9 cellular contexts compared by ENCODE assay signal in the genomic region with DNA sequence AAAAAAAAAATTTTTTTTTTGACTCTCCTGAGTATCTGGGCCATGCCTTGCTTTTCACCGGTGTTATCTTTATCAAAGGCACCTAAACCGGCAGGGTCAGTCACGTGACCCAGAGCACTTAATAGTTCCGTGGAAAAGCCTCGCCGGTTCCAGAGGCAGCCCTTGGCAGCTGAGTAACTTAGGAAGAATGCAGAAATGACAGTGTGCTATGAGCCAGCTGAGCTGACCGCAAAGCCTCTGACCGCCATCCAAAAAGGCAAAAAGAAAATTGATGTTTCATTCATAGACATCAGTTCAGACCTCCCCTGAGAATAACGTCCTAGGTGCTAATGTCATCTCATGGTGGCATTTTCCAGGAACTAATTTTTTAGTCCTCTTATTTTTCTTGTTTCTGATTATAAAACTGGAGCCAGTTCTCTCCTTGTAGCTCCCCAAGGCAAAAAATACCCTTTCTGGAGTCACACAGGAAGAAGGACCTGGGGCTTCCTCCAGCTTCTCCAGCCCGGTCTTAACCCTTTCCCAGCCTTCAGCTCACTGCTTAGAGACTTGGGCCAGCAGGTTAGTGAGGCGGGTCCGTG.
DNase-seq lines count a peak whose midpoint lies in the region; ATAC-seq and TF ChIP-seq lines count a peak whose summit lies in the region.
"Had no signal": no experiment of that assay in that cellular context is flagged by ENCODE, and none has a peak within 500 bp of the region (broad histone marks: within the 10 kb centered on the region; RNA-seq: fewer than 3 reads in every experiment).

No MANE protein-coding gene starts in this region.

- no peaks in the 10 kb centered on the region for H3K36me3 ChIP-seq in colonic mucosa
- peaks cover 0 to 2% (median 0%) of the 10 kb centered on the region in 4 donors for H3K36me3 ChIP-seq in right lobe of liver
- no peaks in the 10 kb centered on the region for H3K36me3 ChIP-seq in uterus
- H3K36me3 ChIP-seq in BE2C: peaks cover 3% of the 10 kb centered on the region

- TF ChIP-seq CTCF in colonic mucosa (IDR thresholded peaks at IDR 0.05): no peak
- TF ChIP-seq CTCF in right lobe of liver (IDR thresholded peaks at IDR 0.05): no peak
- no peak for TF ChIP-seq CTCF in uterus (IDR thresholded peaks at IDR 0.05)
- no peak for TF ChIP-seq CTCF in GM10248 (IDR thresholded peaks at IDR 0.05; ENCODE audit: control extremely low read depth, extremely low read depth, low read depth, missing control alignments)
- TF ChIP-seq CTCF in BE2C (IDR thresholded peaks at IDR 0.05; ENCODE audit: low read depth, low read length): no peak

- TF ChIP-seq POLR2A in right lobe of liver (IDR thresholded peaks at IDR 0.05) (no peak), uterus (IDR thresholded peaks at IDR 0.05) (no peak)

- H3K36me3 Mint-ChIP-seq in activated T-cell treated with anti-CD3 and anti-CD28 coated beads, Interleukin-2, amount 50 U/mL, for 24 hours (ENCODE audit: low read depth): peaks cover 77% of the 10 kb centered on the region
- peaks cover 19% of the 10 kb centered on the region for H3K36me3 Mint-ChIP-seq in activated T-cell treated with anti-CD3 and anti-CD28 coated beads, Interleukin-2, amount 50 U/mL, for 4 hours (ENCODE audit: insufficient read depth)
- peaks cover 15% of the 10 kb centered on the region for H3K36me3 Mint-ChIP-seq in activated naive CD4-positive, alpha-beta T cell treated with anti-CD3 and anti-CD28 coated beads for 36 hours (ENCODE audit: low read depth)

- peak overlapping the region; percentile 14 for H3K27ac Mint-ChIP-seq in activated T-cell treated with anti-CD3 and anti-CD28 coated beads, Interleukin-2, amount 50 U/mL, for 24 hours
- no peak overlapping the region for H3K27ac Mint-ChIP-seq in activated naive CD4-positive, alpha-beta T cell treated with anti-CD3 and anti-CD28 coated beads for 36 hours
- H3K27ac Mint-ChIP-seq: T-helper 1 cell treated with Interleukin-12 subunit alpha and Interleukin-12 subunit beta and Interleukin-4 antibody, amounts not matched to agents 30 μg/mL and 1 μg/mL, for 36 hours had no signal

- intact Hi-C loops in colonic mucosa (cut with DNase I) (no loop called here), right lobe of liver (cut with DNase I) (no loop called here), uterus (cut with DNase I; ENCODE audit: low total_unique reads) (no loop called here)
- intact Hi-C loops in activated naive CD4-positive, alpha-beta T cell treated with anti-CD3 and anti-CD28 coated beads for 36 hours (cut with micrococcal nuclease): no loop called here

- H3K27me3 ChIP-seq in colonic mucosa: no peaks in the 10 kb centered on the region
- no peaks in the 10 kb centered on the region for H3K27me3 ChIP-seq in right lobe of liver
- H3K27me3 ChIP-seq in uterus: no peaks in the 10 kb centered on the region
- H3K27me3 ChIP-seq in BE2C: no peaks in the 10 kb centered on the region

- 58% methylated on average over 9 of the region's 12 CpGs for WGBS in right lobe of liver (ENCODE audit: insufficient coverage, low coverage, low lambda C conversion rate, missing lambda C conversion rate)

- no peaks in the 10 kb centered on the region for H3K9me3 ChIP-seq in colonic mucosa
- no peaks in the 10 kb centered on the region for H3K9me3 ChIP-seq in right lobe of liver
- no peaks in the 10 kb centered on the region for H3K9me3 ChIP-seq in uterus
- H3K9me3 ChIP-seq in BE2C: no peaks in the 10 kb centered on the region

- H3K4me3 ChIP-seq in colonic mucosa (no peak overlapping the region), right lobe of liver (no peak overlapping the region), uterus (no peak overlapping the region), BE2C (ENCODE audit: low read depth, low read length) (no peak overlapping the region)

- no peaks in the 10 kb centered on the region for H3K4me1 ChIP-seq in colonic mucosa
- H3K4me1 ChIP-seq in right lobe of liver: peaks cover 0 to 29% (median 3%) of the 10 kb centered on the region in 4 donors
- peaks cover 0 to 36% of the 10 kb centered on the region in 2 donors for H3K4me1 ChIP-seq in uterus
- peaks cover 50% of the 10 kb centered on the region for H3K4me1 ChIP-seq in BE2C

- H3K4me3 Mint-ChIP-seq in activated T-cell treated with anti-CD3 and anti-CD28 coated beads, Interleukin-2, amount 50 U/mL, for 24 hours: no peak overlapping the region
- H3K4me3 Mint-ChIP-seq in activated T-cell treated with anti-CD3 and anti-CD28 coated beads, Interleukin-2, amount 50 U/mL, for 4 hours: no peak overlapping the region
- H3K4me3 Mint-ChIP-seq in activated naive CD4-positive, alpha-beta T cell treated with anti-CD3 and anti-CD28 coated beads for 36 hours: no peak overlapping the region
- H3K4me3 Mint-ChIP-seq: T-helper 1 cell treated with Interleukin-12 subunit alpha and Interleukin-12 subunit beta and Interleukin-4 antibody, amounts not matched to agents 30 μg/mL and 1 μg/mL, for 36 hours had no signal

- ATAC-seq in activated T-cell treated with anti-CD3 and anti-CD28 coated beads, Interleukin-2, amount 50 U/mL, for 4 hours: no peak
- ATAC-seq in right lobe of liver: peak; percentile 42 to 72 (median 58)

- H3K9ac ChIP-seq in colonic mucosa (ENCODE audit: low read depth in 2 of 2, low read length in 2 of 2): no peak overlapping the region

- CTCF ChIA-PET in GM10248 (lab: Yijun Ruan, JAX): interaction anchor here (1.0 to 1.8 kb wide), 7 partner anchors 10 to 168 kb away, joined by 3 to 5 read pairs (median 3); no protein-coding TSS in a partner anchor
- CTCF ChIA-PET in activated naive CD4-positive, alpha-beta T cell treated with anti-CD3 and anti-CD28 coated beads for 36 hours (lab: Charles Lee): interaction anchor here (0.6 to 1.0 kb wide), 4 partner anchors 12 to 263 kb away, joined by 3 to 4 read pairs (median 3); no protein-coding TSS in a partner anchor

- H3K27ac ChIP-seq in colonic mucosa (no peak overlapping the region), right lobe of liver (peak overlapping the region in 2 of 3 donors; percentile 12 to 26), uterus (peak overlapping the region; percentile 58 to 84)

- H3K27me3 Mint-ChIP-seq in activated T-cell treated with anti-CD3 and anti-CD28 coated beads, Interleukin-2, amount 50 U/mL, for 24 hours: no peaks in the 10 kb centered on the region
- H3K27me3 Mint-ChIP-seq in activated T-cell treated with anti-CD3 and anti-CD28 coated beads, Interleukin-2, amount 50 U/mL, for 4 hours (ENCODE audit: low read depth): no peaks in the 10 kb centered on the region
- H3K27me3 Mint-ChIP-seq in activated naive CD4-positive, alpha-beta T cell treated with anti-CD3 and anti-CD28 coated beads for 36 hours (ENCODE audit: low read depth): no peaks in the 10 kb centered on the region

- no peak for DNase-seq in activated T-cell treated with anti-CD3 and anti-CD28 coated beads, Interleukin-2, amount 50 U/mL, for 24 hours
- no peak for DNase-seq in activated T-cell treated with anti-CD3 and anti-CD28 coated beads, Interleukin-2, amount 50 U/mL, for 4 hours
- peak; percentile 44 for DNase-seq in colonic mucosa
- peak in 2 of 3 donors; percentile 67 to 73 for DNase-seq in right lobe of liver
- peak; percentile 78 to 81 for DNase-seq in uterus
- DNase-seq in GM10248 (ENCODE audit: extremely low spot score): no peak
- DNase-seq in activated naive CD4-positive, alpha-beta T cell treated with anti-CD3 and anti-CD28 coated beads for 36 hours: no peak
- no peak for DNase-seq in BE2C

- POLR2A ChIA-PET in GM10248 (lab: Yijun Ruan, JAX): no interaction called here

- H3K4me1 Mint-ChIP-seq in activated T-cell treated with anti-CD3 and anti-CD28 coated beads, Interleukin-2, amount 50 U/mL, for 24 hours (ENCODE audit: low read depth): peaks cover 68% of the 10 kb centered on the region
- H3K4me1 Mint-ChIP-seq in activated T-cell treated with anti-CD3 and anti-CD28 coated beads, Interleukin-2, amount 50 U/mL, for 4 hours (ENCODE audit: low read depth): peaks cover 24% of the 10 kb centered on the region
- H3K4me1 Mint-ChIP-seq in activated naive CD4-positive, alpha-beta T cell treated with anti-CD3 and anti-CD28 coated beads for 36 hours (ENCODE audit: low read depth): peaks cover 41% of the 10 kb centered on the region

- no peaks in the 10 kb centered on the region for H3K9me3 Mint-ChIP-seq in activated T-cell treated with anti-CD3 and anti-CD28 coated beads, Interleukin-2, amount 50 U/mL, for 24 hours
- no peaks in the 10 kb centered on the region for H3K9me3 Mint-ChIP-seq in activated T-cell treated with anti-CD3 and anti-CD28 coated beads, Interleukin-2, amount 50 U/mL, for 4 hours
- no peaks in the 10 kb centered on the region for H3K9me3 Mint-ChIP-seq in activated naive CD4-positive, alpha-beta T cell treated with anti-CD3 and anti-CD28 coated beads for 36 hours
- H3K9me3 Mint-ChIP-seq: T-helper 1 cell treated with Interleukin-12 subunit alpha and Interleukin-12 subunit beta and Interleukin-4 antibody, amounts not matched to agents 30 μg/mL and 1 μg/mL, for 36 hours had no signal

Comparison
In these comparisons a context has a peak if more than half of its experiments do, and no peak if none do; other contexts are left out.
1. DNase-seq: peak in colonic mucosa (single experiment), right lobe of liver (2 of 3) and uterus (2 of 2); none in activated T-cell treated with anti-CD3 and anti-CD28 coated beads, Interleukin-2, amount 50 U/mL, for 24 hours (single experiment), activated T-cell treated with anti-CD3 and anti-CD28 coated beads, Interleukin-2, amount 50 U/mL, for 4 hours (single experiment), GM10248 (single experiment), activated naive CD4-positive, alpha-beta T cell treated with anti-CD3 and anti-CD28 coated beads for 36 hours (single experiment) and BE2C (single experiment).
2. ATAC-seq: peak in right lobe of liver (4 of 4); none in activated T-cell treated with anti-CD3 and anti-CD28 coated beads, Interleukin-2, amount 50 U/mL, for 4 hours (0 of 2).